8 cellular contexts compared by ENCODE assay signal in the genomic region with DNA sequence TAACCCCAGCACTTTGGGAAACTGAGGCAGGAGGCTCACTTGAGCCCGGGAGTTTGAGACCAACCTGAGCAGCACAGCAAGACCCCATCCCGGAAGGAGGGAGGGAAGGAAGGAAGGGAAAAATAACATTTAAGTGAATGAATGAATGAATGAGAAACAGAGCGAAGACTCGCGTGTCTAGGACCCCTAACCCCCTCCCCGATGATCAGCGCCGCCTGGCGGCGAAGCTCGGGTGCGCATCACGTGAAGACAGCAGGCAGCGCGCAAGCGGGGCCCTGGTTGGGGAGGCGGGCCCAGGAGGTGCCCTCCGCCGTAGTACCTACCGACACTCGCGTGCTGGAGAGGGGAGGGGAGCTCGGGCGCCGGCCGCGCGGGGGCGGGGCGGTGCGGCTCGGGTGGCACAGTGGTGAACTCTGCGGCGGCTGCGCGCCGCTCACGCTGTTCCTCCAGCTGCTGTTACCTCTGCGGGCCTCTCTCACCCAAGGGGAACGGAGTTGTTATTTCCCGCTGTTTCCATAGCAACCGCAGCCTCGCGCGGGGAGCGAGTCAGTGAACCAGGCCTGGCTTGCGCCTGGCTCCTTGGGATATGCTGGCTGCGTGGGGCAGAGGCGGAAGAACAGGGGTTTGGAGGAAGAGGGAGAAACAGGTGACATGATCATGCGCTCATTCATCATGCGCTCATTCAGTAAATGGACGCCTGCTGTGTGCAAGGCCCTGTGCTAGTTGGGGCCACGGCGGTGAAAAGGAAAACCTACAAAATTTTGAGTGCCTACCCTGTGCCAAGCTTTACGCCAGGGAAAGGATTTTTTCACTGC. TPM values are rescaled to one million over a fixed set of nuclear protein-coding genes. Genes with fewer than 3 reads are reported as not detected.
DNase-seq lines count a peak whose midpoint lies in the region; ATAC-seq and TF ChIP-seq lines count a peak whose summit lies in the region.

No MANE protein-coding gene starts in this region.

- DNase-seq in NCI-H1092 (lab: John Stamatoyannopoulos, UW) (peak; percentile 87), cardiac muscle cell (ENCODE audit: low read depth in 1 of 2, low spot score in 1 of 2) (peak; percentile 84 to 86), ovary (peak; percentile 66 to 80 (median 76)), thyroid gland (peak; percentile 95 to 98)

- no peaks in the 10 kb centered on the region for H3K9me3 Mint-ChIP-seq in activated naive CD8-positive, alpha-beta T cell (ENCODE audit: low read depth)

- no peak for TF ChIP-seq POLR2A in ovary (IDR thresholded peaks at IDR 0.05)
- TF ChIP-seq POLR2A in thyroid gland (IDR thresholded peaks at IDR 0.05) = peak in 1 of 2 donors; percentile 68

- H3K27ac ChIP-seq in cardiac muscle cell (no peak overlapping the region), ovary (no peak overlapping the region), thyroid gland (peak overlapping the region; percentile 69 to 93 (median 76))

- TF ChIP-seq CTCF in cardiac muscle cell (IDR thresholded peaks at IDR 0.05; ENCODE audit: low read depth, low read length) (peak; percentile 93), ovary (IDR thresholded peaks at IDR 0.05) (peak; percentile 39 to 44 (median 39)), thyroid gland (IDR thresholded peaks at IDR 0.05) (peak in 5 of 6 experiments; percentile 56 to 82 (median 76))

- no peaks in the 10 kb centered on the region for H3K36me3 Mint-ChIP-seq in activated naive CD8-positive, alpha-beta T cell

- no peaks in the 10 kb centered on the region for H3K36me3 ChIP-seq in cardiac muscle cell
- no peaks in the 10 kb centered on the region for H3K36me3 ChIP-seq in ovary
- H3K36me3 ChIP-seq in thyroid gland = no peaks in the 10 kb centered on the region

- peaks cover 10% of the 10 kb centered on the region for H3K27me3 Mint-ChIP-seq in activated naive CD8-positive, alpha-beta T cell

- H3K9me3 ChIP-seq in cardiac muscle cell (ENCODE audit: low read depth) (no peaks in the 10 kb centered on the region), ovary (no peaks in the 10 kb centered on the region), thyroid gland (no peaks in the 10 kb centered on the region)

- H3K4me1 ChIP-seq in cardiac muscle cell (ENCODE audit: low read depth) = no peaks in the 10 kb centered on the region
- H3K4me1 ChIP-seq in ovary (ENCODE audit: insufficient read depth) = no peaks in the 10 kb centered on the region
- H3K4me1 ChIP-seq in thyroid gland = peaks cover 4 to 6% of the 10 kb centered on the region in 2 donors

- no peak overlapping the region for H3K27ac Mint-ChIP-seq in activated naive CD8-positive, alpha-beta T cell

- H3K4me1 Mint-ChIP-seq in activated naive CD8-positive, alpha-beta T cell (ENCODE audit: low read depth) = peaks cover 22% of the 10 kb centered on the region

- H3K4me3 ChIP-seq in GM08714 (ENCODE audit: low read length) (peak overlapping the region; percentile 4; the same call in 1 of the 2 replicates), cardiac muscle cell (peak overlapping the region; percentile 42), ovary (peak overlapping the region; percentile 46), thyroid gland (replicated peaks in 1 of 3) (peak overlapping the region in 2 of 3 donors; percentile 14 to 25)

- ATAC-seq in HG02610 (IDR thresholded peaks at IDR 0.05; ENCODE audit: unreplicated experiment) (peak; percentile 81), SK-N-SH treated with all-trans-retinoic acid at 6 μM for 48 hours (peak; percentile 97)

- WGBS in ovary, 3 donors = 4 to 5% (median 5%) methylated on average over 52 to 55 of the region's 55 CpGs
- WGBS in thyroid gland, 2 donors = 5 to 7% methylated on average over 35 to 52 of the region's 55 CpGs

- intact Hi-C loops in ovary (cut with DNase I) (no loop called here), thyroid gland (cut with DNase I) (no loop called here)

- peak overlapping the region; percentile 81 for H3K4me3 Mint-ChIP-seq in activated naive CD8-positive, alpha-beta T cell

- H3K27me3 ChIP-seq in cardiac muscle cell (peaks cover 44% of the 10 kb centered on the region), ovary (no peaks in the 10 kb centered on the region), thyroid gland (no peaks in the 10 kb centered on the region)

- TF ChIP-seq EP300 in ovary (IDR thresholded peaks at IDR 0.05) = no peak

TF ChIP-seq in SK-N-SH treated with all-trans-retinoic acid at 6 μM for 48 hours, 23 proteins besides CTCF, POLR2A, EP300 and RAD21:
- no peak for TF ChIP-seq ZNF565 (CRISPR knock-in tag; conservative IDR thresholded peaks at IDR 0.05; ENCODE audit: low read depth)
- peak; percentile 43; the same call in 1 of the 2 replicates for TF ChIP-seq ZFP3 (CRISPR knock-in tag; IDR thresholded peaks at IDR 0.05)
- TF ChIP-seq, protein P1, sequence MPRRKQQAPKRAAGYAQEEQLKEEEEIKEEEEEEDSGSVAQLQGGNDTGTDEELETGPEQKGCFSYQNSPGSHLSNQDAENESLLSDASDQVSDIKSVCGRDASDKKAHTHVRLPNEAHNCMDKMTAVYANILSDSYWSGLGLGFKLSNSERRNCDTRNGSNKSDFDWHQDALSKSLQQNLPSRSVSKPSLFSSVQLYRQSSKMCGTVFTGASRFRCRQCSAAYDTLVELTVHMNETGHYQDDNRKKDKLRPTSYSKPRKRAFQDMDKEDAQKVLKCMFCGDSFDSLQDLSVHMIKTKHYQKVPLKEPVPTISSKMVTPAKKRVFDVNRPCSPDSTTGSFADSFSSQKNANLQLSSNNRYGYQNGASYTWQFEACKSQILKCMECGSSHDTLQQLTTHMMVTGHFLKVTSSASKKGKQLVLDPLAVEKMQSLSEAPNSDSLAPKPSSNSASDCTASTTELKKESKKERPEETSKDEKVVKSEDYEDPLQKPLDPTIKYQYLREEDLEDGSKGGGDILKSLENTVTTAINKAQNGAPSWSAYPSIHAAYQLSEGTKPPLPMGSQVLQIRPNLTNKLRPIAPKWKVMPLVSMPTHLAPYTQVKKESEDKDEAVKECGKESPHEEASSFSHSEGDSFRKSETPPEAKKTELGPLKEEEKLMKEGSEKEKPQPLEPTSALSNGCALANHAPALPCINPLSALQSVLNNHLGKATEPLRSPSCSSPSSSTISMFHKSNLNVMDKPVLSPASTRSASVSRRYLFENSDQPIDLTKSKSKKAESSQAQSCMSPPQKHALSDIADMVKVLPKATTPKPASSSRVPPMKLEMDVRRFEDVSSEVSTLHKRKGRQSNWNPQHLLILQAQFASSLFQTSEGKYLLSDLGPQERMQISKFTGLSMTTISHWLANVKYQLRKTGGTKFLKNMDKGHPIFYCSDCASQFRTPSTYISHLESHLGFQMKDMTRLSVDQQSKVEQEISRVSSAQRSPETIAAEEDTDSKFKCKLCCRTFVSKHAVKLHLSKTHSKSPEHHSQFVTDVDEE (CRISPR knock-in tag; IDR thresholded peaks at IDR 0.05) = 0 out of 2 replicates have a peak, but pooled peaks have one; percentile 37
- TF ChIP-seq ZFP30 (CRISPR knock-in tag; IDR thresholded peaks at IDR 0.05) = no peak

RNA-seq across cellular contexts. Expression of gene DCDC2, which starts 2.0 kb away (rescaled TPM):
- total RNA-seq in cardiac muscle cell (0.04 and 0.06 TPM in 2 replicates), ovary (10 to 100 TPM in 1 of 7 donors, 1 to 10 TPM in 4, under 1 TPM in 1, not detected in 1; 0.20 to 12.4 (median 1.3) TPM), thyroid gland (10 to 100 TPM in 3 of 4 donors, 1 to 10 TPM in 1; 8.7 to 14.8 (median 12.3) TPM)
- polyA plus RNA-seq in cardiac muscle cell (0.64 TPM in 1 of 2 replicates, not detected in the other), ovary (under 1 TPM; 0.19 to 0.37 TPM)

RNA-seq across cellular contexts. Expression of gene MRS2, which starts 42.9 kb away (rescaled TPM):
- 34.9 and 35.6 TPM in 2 replicates for total RNA-seq in cardiac muscle cell
- 36.5 and 45.9 TPM in 2 replicates for polyA plus RNA-seq in cardiac muscle cell
- 10 to 100 TPM; 13.7 to 20.6 (median 16.4) TPM for total RNA-seq in ovary
- 10 to 100 TPM in 1 of 2 donors, 1 to 10 TPM in 1; 10.0 to 18.3 TPM for polyA plus RNA-seq in ovary
- total RNA-seq in thyroid gland = 10 to 100 TPM; 23.1 to 37.8 (median 30.4) TPM

Comparison
In these comparisons a context has a peak if more than half of its experiments do, and no peak if none do; other contexts are left out.
1. H3K27ac ChIP-seq: peak in thyroid gland (3 of 3); none in cardiac muscle cell (single experiment) and ovary (0 of 2).
2. CTCF ChIP-seq: peak in every context shown above with its lines; median percentile 93 in cardiac muscle cell; 76 in thyroid gland; 39 in ovary.
3. Peak in every context shown above with its lines, with median percentiles within 50 percentile points of each other: H3K4me3 ChIP-seq and DNase-seq.